In the genomic region with DNA sequence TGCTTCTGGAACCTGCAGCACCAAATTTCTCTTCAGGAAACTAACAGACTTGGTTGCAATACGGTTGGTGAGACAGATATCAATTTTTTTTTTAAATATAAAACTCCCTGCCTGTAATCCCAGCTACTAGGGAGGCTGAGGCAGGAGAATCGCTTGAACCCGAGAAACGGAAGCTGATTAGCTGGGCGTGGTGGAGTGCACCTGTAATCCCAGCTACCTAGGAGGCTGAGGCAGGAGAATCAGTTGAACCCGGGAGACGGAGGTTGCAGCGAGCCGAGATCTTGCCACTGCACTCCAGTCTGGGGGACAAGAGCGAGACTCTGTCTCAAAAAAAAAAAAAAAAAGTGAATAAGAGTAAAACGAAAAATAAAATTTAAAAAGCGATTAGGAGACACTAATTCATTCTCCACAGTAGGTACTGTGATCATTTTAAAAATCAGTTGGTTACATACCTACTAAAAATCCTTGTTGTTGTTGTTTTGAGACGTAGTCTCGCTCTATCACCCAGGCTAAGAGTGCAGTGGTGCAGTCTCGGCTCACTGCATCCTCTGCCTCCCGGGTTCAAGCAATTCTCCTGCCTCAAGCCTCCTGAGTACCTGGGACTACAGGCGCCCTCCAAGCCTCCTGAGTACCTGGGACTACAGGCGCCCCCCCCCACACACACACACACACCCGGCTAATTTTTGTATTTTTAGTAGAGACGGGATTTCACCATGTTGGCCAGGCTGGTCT, we compare ENCODE assay signal across 8 cellular contexts. TPM values are rescaled to one million over a fixed set of nuclear protein-coding genes. Genes with fewer than 3 reads are reported as not detected.
DNase-seq lines count a peak whose midpoint lies in the region; ATAC-seq and TF ChIP-seq lines count a peak whose summit lies in the region.

No MANE protein-coding gene starts in this region.

- H3K4me1 ChIP-seq in Karpas-422 (ENCODE audit: low read length), result peaks cover 39% of the 10 kb centered on the region

- no peak overlapping the region for H2AFZ ChIP-seq in Karpas-422 (ENCODE audit: low read length)

- H3K9me2 ChIP-seq in Karpas-422 (replicated peaks; ENCODE audit: insufficient read depth, low read length), result no peaks in the 10 kb centered on the region

- peak overlapping the region; percentile 83 to 90 (median 88) for H3K4me3 Mint-ChIP-seq in nephron
- no peak overlapping the region for H3K4me3 Mint-ChIP-seq in stimulated activated memory B cell treated with anti-CD40 and anti-IgM and Interleukin-4, amounts not matched to agents 10 μg/mL and 1 μg/mL and 100 μg/mL, for 72 hours

- H4K20me1 ChIP-seq in Karpas-422 (ENCODE audit: insufficient read depth, low read depth, low read length), result no peaks in the 10 kb centered on the region

- H3K27me3 ChIP-seq in Karpas-422 (ENCODE audit: low read length) (no peaks in the 10 kb centered on the region), dorsolateral prefrontal cortex (no peaks in the 10 kb centered on the region)

- DNase-seq in Karpas-422 (peak; percentile 68), dorsolateral prefrontal cortex (no peak), DMS153 (lab: John Stamatoyannopoulos, UW) (no peak)

- H3K36me3 ChIP-seq in Karpas-422 (ENCODE audit: insufficient read depth, low read length), result peaks cover 20% of the 10 kb centered on the region

- intact Hi-C loops in dorsolateral prefrontal cortex (cut with DNase I), result loop anchor here (1.0 to 2.0 kb wide), 2 partner anchors 10 to 31 kb away; a partner anchor contains a TSS

- H3K27ac ChIP-seq in C4-2B, result peak overlapping the region; percentile 93
- peak overlapping the region; percentile 98 for H3K27ac ChIP-seq in Karpas-422 (ENCODE audit: low read length)
- H3K27ac ChIP-seq in dorsolateral prefrontal cortex, result peak overlapping the region; percentile 84 to 100 (median 98)

- H3K9me3 ChIP-seq in Karpas-422 (ENCODE audit: low read length), result no peaks in the 10 kb centered on the region

- peak overlapping the region; percentile 72 for H3K4me2 ChIP-seq in Karpas-422 (ENCODE audit: low read depth, low read length, poor library complexity, severe bottlenecking)

- H3K4me3 ChIP-seq in Karpas-422 (ENCODE audit: low read length) (peak overlapping the region; percentile 70), dorsolateral prefrontal cortex (peak overlapping the region; percentile 47 to 94 (median 80))

- no peak for TF ChIP-seq CTCF in C4-2B (conservative IDR thresholded peaks at IDR 0.05)
- TF ChIP-seq CTCF in dorsolateral prefrontal cortex (IDR thresholded peaks at IDR 0.05 in 54 of 56, conservative IDR thresholded peaks at IDR 0.05 in 2 of 56; ENCODE audit: low read depth in 1 of 56, partially characterized antibody in 56 of 56), result no peak
- TF ChIP-seq CTCF in nephron (IDR thresholded peaks at IDR 0.05; ENCODE audit: unreplicated experiment in 3 of 3), result no peak

- H3K9me3 Mint-ChIP-seq in nephron, result no peaks in the 10 kb centered on the region
- no peaks in the 10 kb centered on the region for H3K9me3 Mint-ChIP-seq in stimulated activated memory B cell treated with anti-CD40 and anti-IgM and Interleukin-4, amounts not matched to agents 10 μg/mL and 1 μg/mL and 100 μg/mL, for 72 hours

- H3K9ac ChIP-seq in Karpas-422 (ENCODE audit: low read length), result peak overlapping the region; percentile 93

- peaks cover 16% of the 10 kb centered on the region for H3K36me3 Mint-ChIP-seq in nephron (ENCODE audit: low read depth)
- peaks cover 5% of the 10 kb centered on the region for H3K36me3 Mint-ChIP-seq in stimulated activated memory B cell treated with anti-CD40 and anti-IgM and Interleukin-4, amounts not matched to agents 10 μg/mL and 1 μg/mL and 100 μg/mL, for 72 hours

- no peak for ATAC-seq in stimulated activated memory B cell treated with anti-CD40 and anti-IgM and Interleukin-4, amounts not matched to agents 10 μg/mL and 1 μg/mL and 100 μg/mL, for 72 hours
- no peak for ATAC-seq in GM19452 (IDR thresholded peaks at IDR 0.05; ENCODE audit: unreplicated experiment)
- no peak for ATAC-seq in HG02885 (IDR thresholded peaks at IDR 0.05; ENCODE audit: poor library complexity, unreplicated experiment)

- peak overlapping the region; percentile 89 to 96 (median 93) for H3K27ac Mint-ChIP-seq in nephron
- no peak overlapping the region for H3K27ac Mint-ChIP-seq in stimulated activated memory B cell treated with anti-CD40 and anti-IgM and Interleukin-4, amounts not matched to agents 10 μg/mL and 1 μg/mL and 100 μg/mL, for 72 hours

- peaks cover 12% of the 10 kb centered on the region for H3K4me1 Mint-ChIP-seq in nephron
- peaks cover 33% of the 10 kb centered on the region for H3K4me1 Mint-ChIP-seq in stimulated activated memory B cell treated with anti-CD40 and anti-IgM and Interleukin-4, amounts not matched to agents 10 μg/mL and 1 μg/mL and 100 μg/mL, for 72 hours

- peaks cover 26% of the 10 kb centered on the region for H3K79me2 ChIP-seq in Karpas-422 (ENCODE audit: low read length)

- no peaks in the 10 kb centered on the region for H3K27me3 Mint-ChIP-seq in nephron (ENCODE audit: low read depth)
- H3K27me3 Mint-ChIP-seq in stimulated activated memory B cell treated with anti-CD40 and anti-IgM and Interleukin-4, amounts not matched to agents 10 μg/mL and 1 μg/mL and 100 μg/mL, for 72 hours, result no peaks in the 10 kb centered on the region

RNA-seq across cellular contexts. Expression of a gene that starts 0.8 kb away (rescaled TPM):
- 130 and 214 TPM in 2 replicates for total RNA-seq in Karpas-422 (2014; rRNA removed; shearing (Covaris generic); ENCODE audit: low replicate concordance)
- total RNA-seq in dorsolateral prefrontal cortex, result 100 to 1,000 TPM in 24 of 120 experiments, 10 to 100 TPM in 96; 68.5 to 111 (median 91.1) TPM

RNA-seq across cellular contexts. Expression of a gene that starts 9.6 kb away (rescaled TPM):
- 35.7 and 51.7 TPM in 2 replicates for total RNA-seq in Karpas-422 (2014; rRNA removed; shearing (Covaris generic); ENCODE audit: low replicate concordance)
- 10 to 100 TPM; 25.0 to 72.0 (median 54.2) TPM for total RNA-seq in dorsolateral prefrontal cortex

RNA-seq across cellular contexts. Expression of a gene that starts 18.2 kb away (rescaled TPM):
- total RNA-seq in Karpas-422 (2014; rRNA removed; shearing (Covaris generic); ENCODE audit: low replicate concordance), result 1.4 and 1.5 TPM in 2 replicates
- total RNA-seq in dorsolateral prefrontal cortex, result 10 to 100 TPM in 14 of 120 experiments, 1 to 10 TPM in 106; 1.3 to 18.3 (median 5.9) TPM

RNA-seq across cellular contexts. Expression of a gene that starts 29.7 kb away (rescaled TPM):
- total RNA-seq in Karpas-422 (2014; rRNA removed; shearing (Covaris generic); ENCODE audit: low replicate concordance), result 35.8 and 49.4 TPM in 2 replicates
- total RNA-seq in dorsolateral prefrontal cortex, result 10 to 100 TPM; 10.5 to 32.8 (median 17.8) TPM

RNA-seq across cellular contexts. Expression of a gene that starts 36.3 kb away (rescaled TPM):
- 9.0 and 21.5 TPM in 2 replicates for total RNA-seq in Karpas-422 (2014; rRNA removed; shearing (Covaris generic); ENCODE audit: low replicate concordance)
- 10 to 100 TPM; 13.4 to 48.3 (median 29.4) TPM for total RNA-seq in dorsolateral prefrontal cortex
